Comparison of ENCODE assay signal across 10 cellular contexts in the genomic region with DNA sequence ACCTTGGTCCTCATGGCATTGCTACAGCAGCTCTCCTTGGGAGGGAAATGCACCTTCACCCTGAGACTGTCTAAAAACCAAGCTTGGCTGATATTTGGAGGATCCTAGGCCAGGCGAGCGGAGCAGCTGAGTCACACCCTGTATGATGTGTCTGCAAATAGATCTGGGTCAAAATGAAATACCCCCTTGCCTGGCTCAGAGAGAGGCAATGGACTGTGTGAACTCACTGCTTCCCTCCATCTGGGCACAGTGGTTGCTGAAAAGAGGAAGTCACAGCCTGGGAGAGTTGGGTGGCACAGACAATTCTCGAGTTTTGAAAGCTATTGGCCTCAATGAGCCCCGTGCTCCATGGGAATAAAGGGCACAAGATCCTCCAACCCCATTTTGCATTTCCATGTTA.
DNase-seq lines count a peak whose midpoint lies in the region; ATAC-seq and TF ChIP-seq lines count a peak whose summit lies in the region.
"Had no signal": no experiment of that assay in that cellular context is flagged by ENCODE, and none has a peak within 500 bp of the region (broad histone marks: within the 10 kb centered on the region; RNA-seq: fewer than 3 reads in every experiment).

No MANE protein-coding gene starts in this region.

- H3K27ac Mint-ChIP-seq in activated CD4-positive, alpha-beta memory T cell treated with anti-CD3 and anti-CD28 coated beads for 36 hours, result no peak overlapping the region
- H3K27ac Mint-ChIP-seq in activated CD4-positive, alpha-beta memory T cell treated with anti-CD3 and anti-CD28 coated beads, Interleukin-2, amount 10 ng/mL, durations not matched to agents 7 days and 5 days, result no peak overlapping the region
- H3K27ac Mint-ChIP-seq in T-helper 17 cell, result no peak overlapping the region
- H3K27ac Mint-ChIP-seq in stimulated activated memory B cell treated with anti-CD40 and anti-IgM and Interleukin-4, amounts not matched to agents 10 μg/mL and 1 μg/mL and 100 μg/mL, for 72 hours, result peak overlapping the region; percentile 64
- no peak overlapping the region for H3K27ac Mint-ChIP-seq in Caco-2 (ENCODE audit: unreplicated experiment)

- H3K4me3 ChIP-seq in Caco-2 (ENCODE audit: low read depth, low read length) (no peak overlapping the region), prostate gland (no peak overlapping the region)
- H3K4me3 ChIP-seq: SJSA1 had no signal

- H3K27ac ChIP-seq in prostate gland, result no peak overlapping the region
- H3K27ac ChIP-seq: SJSA1 had no signal

- peak; percentile 47 for DNase-seq in activated CD4-positive, alpha-beta memory T cell treated with anti-CD3 and anti-CD28 coated beads for 36 hours
- no peak for DNase-seq in activated CD4-positive, alpha-beta memory T cell treated with anti-CD3 and anti-CD28 coated beads, Interleukin-2, amount 10 ng/mL, durations not matched to agents 7 days and 5 days
- DNase-seq in T-helper 17 cell (no peak), Caco-2 (no peak), DMS79 treated with DMSO at 0.1 percent for 48 hours (lab: John Stamatoyannopoulos, UW) (no peak), prostate gland (ENCODE audit: low spot score) (no peak)
- DNase-seq: activated naive CD4-positive, alpha-beta T cell treated with Interleukin-2 at 50 U/mL for 16 hours had no signal

- H3K9me3 Mint-ChIP-seq in activated CD4-positive, alpha-beta memory T cell treated with anti-CD3 and anti-CD28 coated beads for 36 hours, result no peaks in the 10 kb centered on the region
- H3K9me3 Mint-ChIP-seq in activated CD4-positive, alpha-beta memory T cell treated with anti-CD3 and anti-CD28 coated beads, Interleukin-2, amount 10 ng/mL, durations not matched to agents 7 days and 5 days, result no peaks in the 10 kb centered on the region
- H3K9me3 Mint-ChIP-seq in stimulated activated memory B cell treated with anti-CD40 and anti-IgM and Interleukin-4, amounts not matched to agents 10 μg/mL and 1 μg/mL and 100 μg/mL, for 72 hours, result no peaks in the 10 kb centered on the region
- no peaks in the 10 kb centered on the region for H3K9me3 Mint-ChIP-seq in Caco-2 (ENCODE audit: unreplicated experiment)

- no peak overlapping the region for H3K4me3 Mint-ChIP-seq in activated CD4-positive, alpha-beta memory T cell treated with anti-CD3 and anti-CD28 coated beads for 36 hours
- no peak overlapping the region for H3K4me3 Mint-ChIP-seq in activated CD4-positive, alpha-beta memory T cell treated with anti-CD3 and anti-CD28 coated beads, Interleukin-2, amount 10 ng/mL, durations not matched to agents 7 days and 5 days
- H3K4me3 Mint-ChIP-seq in T-helper 17 cell (no peak overlapping the region), Caco-2 (ENCODE audit: unreplicated experiment) (no peak overlapping the region)
- H3K4me3 Mint-ChIP-seq in stimulated activated memory B cell treated with anti-CD40 and anti-IgM and Interleukin-4, amounts not matched to agents 10 μg/mL and 1 μg/mL and 100 μg/mL, for 72 hours, result no peak overlapping the region

- no TSS peak for BruUV-seq in Caco-2 (replicated peaks; lab: Mats Ljungman, UMichigan)

- peaks cover 2% of the 10 kb centered on the region for H3K9me3 ChIP-seq in T-helper 17 cell (ENCODE audit: control insufficient read depth, low read length, poor library complexity, severe bottlenecking)
- no peaks in the 10 kb centered on the region for H3K9me3 ChIP-seq in Caco-2
- no peaks in the 10 kb centered on the region for H3K9me3 ChIP-seq in prostate gland
- H3K9me3 ChIP-seq: SJSA1 had no signal

- TF ChIP-seq CTCF in Caco-2 (IDR thresholded peaks at IDR 0.05; ENCODE audit: insufficient read depth in 1 of 2, low read depth in 1 of 2, low read length in 1 of 2, severe bottlenecking in 1 of 2, unreplicated experiment in 1 of 2) (no peak), prostate gland (IDR thresholded peaks at IDR 0.05) (no peak)

- 81% methylated on average over 4 of the region's 4 CpGs for WGBS in prostate gland

- no peak for TF ChIP-seq POLR2A in prostate gland (IDR thresholded peaks at IDR 0.05)

- CTCF ChIA-PET in activated CD4-positive, alpha-beta memory T cell treated with anti-CD3 and anti-CD28 coated beads for 36 hours (lab: Charles Lee), result no interaction called here
- CTCF ChIA-PET in activated CD4-positive, alpha-beta memory T cell treated with anti-CD3 and anti-CD28 coated beads, Interleukin-2, amount 10 ng/mL, durations not matched to agents 7 days and 5 days (lab: Charles Lee), result no interaction called here
- CTCF ChIA-PET in Caco-2 (lab: Charles Lee), result no interaction called here

- peaks cover 9% of the 10 kb centered on the region; the same call in 1 of the 2 replicates for H3K4me1 ChIP-seq in Caco-2
- H3K4me1 ChIP-seq in prostate gland (replicated peaks), result no peaks in the 10 kb centered on the region
- H3K4me1 ChIP-seq: SJSA1 had no signal

- H3K36me3 ChIP-seq in Caco-2 (ENCODE audit: control insufficient read depth, insufficient read depth, low read length) (no peaks in the 10 kb centered on the region), prostate gland (no peaks in the 10 kb centered on the region)
- H3K36me3 ChIP-seq: SJSA1 had no signal

- H3K27me3 ChIP-seq in Caco-2 (replicated peaks; ENCODE audit: control insufficient read depth, insufficient read depth, low read length), result no peaks in the 10 kb centered on the region
- H3K27me3 ChIP-seq in prostate gland (replicated peaks; ENCODE audit: insufficient read depth), result no peaks in the 10 kb centered on the region
- H3K27me3 ChIP-seq: SJSA1 had no signal

- ATAC-seq in HG03064 (IDR thresholded peaks at IDR 0.05; ENCODE audit: low read depth, unreplicated experiment), result peak; percentile 69
- ATAC-seq in T-helper 17 cell, result peak; percentile 50
- ATAC-seq in stimulated activated memory B cell treated with anti-CD40 and anti-IgM and Interleukin-4, amounts not matched to agents 10 μg/mL and 1 μg/mL and 100 μg/mL, for 72 hours, result peak; percentile 97

- intact Hi-C loops in activated CD4-positive, alpha-beta memory T cell treated with anti-CD3 and anti-CD28 coated beads for 36 hours (cut with micrococcal nuclease), result no loop called here
- intact Hi-C loops in Caco-2 (cut with micrococcal nuclease; ENCODE audit: unreplicated experiment) (no loop called here), prostate gland (cut with DNase I) (no loop called here)

- H3K4me1 Mint-ChIP-seq in activated CD4-positive, alpha-beta memory T cell treated with anti-CD3 and anti-CD28 coated beads for 36 hours (ENCODE audit: low read depth), result peaks cover 2% of the 10 kb centered on the region
- H3K4me1 Mint-ChIP-seq in activated CD4-positive, alpha-beta memory T cell treated with anti-CD3 and anti-CD28 coated beads, Interleukin-2, amount 10 ng/mL, durations not matched to agents 7 days and 5 days, result peaks cover 3% of the 10 kb centered on the region
- peaks cover 6% of the 10 kb centered on the region for H3K4me1 Mint-ChIP-seq in T-helper 17 cell
- peaks cover 19% of the 10 kb centered on the region for H3K4me1 Mint-ChIP-seq in stimulated activated memory B cell treated with anti-CD40 and anti-IgM and Interleukin-4, amounts not matched to agents 10 μg/mL and 1 μg/mL and 100 μg/mL, for 72 hours
- H3K4me1 Mint-ChIP-seq in Caco-2 (ENCODE audit: low read depth, unreplicated experiment), result no peaks in the 10 kb centered on the region

- H3K27me3 Mint-ChIP-seq in activated CD4-positive, alpha-beta memory T cell treated with anti-CD3 and anti-CD28 coated beads for 36 hours, result peaks cover 1% of the 10 kb centered on the region
- H3K27me3 Mint-ChIP-seq in activated CD4-positive, alpha-beta memory T cell treated with anti-CD3 and anti-CD28 coated beads, Interleukin-2, amount 10 ng/mL, durations not matched to agents 7 days and 5 days, result peaks cover 37% of the 10 kb centered on the region
- H3K27me3 Mint-ChIP-seq in T-helper 17 cell (peaks cover 4% of the 10 kb centered on the region), Caco-2 (ENCODE audit: insufficient read depth, unreplicated experiment) (no peaks in the 10 kb centered on the region)
- peaks cover 9% of the 10 kb centered on the region for H3K27me3 Mint-ChIP-seq in stimulated activated memory B cell treated with anti-CD40 and anti-IgM and Interleukin-4, amounts not matched to agents 10 μg/mL and 1 μg/mL and 100 μg/mL, for 72 hours

- H3K36me3 Mint-ChIP-seq in activated CD4-positive, alpha-beta memory T cell treated with anti-CD3 and anti-CD28 coated beads for 36 hours, result no peaks in the 10 kb centered on the region
- peaks cover 2% of the 10 kb centered on the region for H3K36me3 Mint-ChIP-seq in activated CD4-positive, alpha-beta memory T cell treated with anti-CD3 and anti-CD28 coated beads, Interleukin-2, amount 10 ng/mL, durations not matched to agents 7 days and 5 days (ENCODE audit: low read depth)
- H3K36me3 Mint-ChIP-seq in T-helper 17 cell (ENCODE audit: low read depth), result no peaks in the 10 kb centered on the region
- no peaks in the 10 kb centered on the region for H3K36me3 Mint-ChIP-seq in stimulated activated memory B cell treated with anti-CD40 and anti-IgM and Interleukin-4, amounts not matched to agents 10 μg/mL and 1 μg/mL and 100 μg/mL, for 72 hours
- no peaks in the 10 kb centered on the region for H3K36me3 Mint-ChIP-seq in Caco-2 (ENCODE audit: insufficient read depth, unreplicated experiment)

- POLR2A ChIA-PET in activated CD4-positive, alpha-beta memory T cell treated with anti-CD3 and anti-CD28 coated beads for 36 hours (lab: Charles Lee), result no interaction called here
- POLR2A ChIA-PET in activated CD4-positive, alpha-beta memory T cell treated with anti-CD3 and anti-CD28 coated beads, Interleukin-2, amount 10 ng/mL, durations not matched to agents 7 days and 5 days (lab: Charles Lee), result no interaction called here
- POLR2A ChIA-PET in Caco-2 (lab: Charles Lee), result no interaction called here
